In the genomic region with DNA sequence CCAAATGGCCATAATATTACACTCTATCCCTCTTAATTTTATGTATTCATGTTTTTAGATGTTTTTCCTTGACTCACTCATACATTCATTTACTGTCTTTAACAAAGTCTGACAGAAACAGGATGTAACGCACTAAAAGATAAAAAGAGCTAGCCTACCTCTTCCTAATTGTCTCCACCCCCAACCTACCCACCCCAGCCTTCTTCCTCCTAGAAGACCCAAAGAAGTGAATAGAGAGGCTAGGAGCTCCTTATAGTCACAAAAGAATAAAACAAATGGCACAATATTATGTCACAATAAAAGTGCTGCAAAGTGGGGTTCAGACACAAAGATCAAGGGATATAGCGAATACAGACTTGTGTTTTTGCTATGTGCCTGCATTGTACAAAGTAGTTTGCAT, we compare ENCODE assay signal across 7 cellular contexts. TPM values are rescaled to one million over a fixed set of nuclear protein-coding genes. Genes with fewer than 3 reads are reported as not detected.
DNase-seq lines count a peak whose midpoint lies in the region; ATAC-seq and TF ChIP-seq lines count a peak whose summit lies in the region.

No MANE protein-coding gene starts in this region.

- intact Hi-C loops in activated B cell treated with CpG ODN at 0.5 μM for 24 hours (cut with micrococcal nuclease) = loop anchor here (5.0 to 10.0 kb wide), 4 partner anchors 42 to 610 kb away; a partner anchor contains a TSS

- peaks cover 27% of the 10 kb centered on the region for H3K4me1 Mint-ChIP-seq in activated B cell treated with CpG ODN at 0.5 μM for 24 hours
- H3K4me1 Mint-ChIP-seq in stimulated activated naive B cell treated with anti-CD40 and anti-IgM and Interleukin-4, amounts not matched to agents 10 μg/mL and 1 μg/mL and 100 μg/mL, for 72 hours = peaks cover 22 to 39% of the 10 kb centered on the region in 2 donors

- ATAC-seq in activated B cell treated with CpG ODN at 0.5 μM for 24 hours (ENCODE audit: low read depth) = no peak
- ATAC-seq in stimulated activated naive B cell treated with anti-CD40 and anti-IgM and Interleukin-4, amounts not matched to agents 10 μg/mL and 1 μg/mL and 100 μg/mL, for 72 hours (replicated peaks) = no peak

- no peak for TF ChIP-seq CTCF in activated B cell treated with CpG ODN at 0.5 μM for 24 hours (IDR thresholded peaks at IDR 0.05)

- H3K4me3 Mint-ChIP-seq in activated B cell treated with CpG ODN at 0.5 μM for 24 hours = peak overlapping the region; percentile 98
- peak overlapping the region; percentile 98 to 100 for H3K4me3 Mint-ChIP-seq in stimulated activated naive B cell treated with anti-CD40 and anti-IgM and Interleukin-4, amounts not matched to agents 10 μg/mL and 1 μg/mL and 100 μg/mL, for 72 hours

- peak overlapping the region; percentile 96 for H3K9ac ChIP-seq in HUES48 (ENCODE audit: low read depth, low read length)

- CTCF ChIA-PET in activated B cell treated with CpG ODN at 0.5 μM for 24 hours (lab: Charles Lee) = no interaction called here

- DNase-seq in activated B cell treated with CpG ODN at 0.5 μM for 24 hours = no peak
- no peak for DNase-seq in iPS DF 6.9 (ENCODE audit: low read depth, low spot score)
- no peak for DNase-seq in stimulated activated naive B cell treated with anti-CD40 and anti-IgM and Interleukin-4, amounts not matched to agents 10 μg/mL and 1 μg/mL and 100 μg/mL, for 72 hours
- no peak for DNase-seq in NCI-H1417 treated with DMSO at 0.1 percent for 48 hours (lab: John Stamatoyannopoulos, UW)
- DNase-seq in H4 (ENCODE audit: low spot score) = no peak
- no peak for DNase-seq in NCI-H510A (lab: John Stamatoyannopoulos, UW)

- H3K27ac ChIP-seq in HUES48 (ENCODE audit: low read depth, low read length) = peak overlapping the region; percentile 91
- no peak overlapping the region for H3K27ac ChIP-seq in iPS DF 6.9 (ENCODE audit: low read length)

- POLR2A ChIA-PET in activated B cell treated with CpG ODN at 0.5 μM for 24 hours (lab: Charles Lee) = interaction anchor here (2.2 kb wide), 1 partner anchor 346 kb away, joined by 19 read pairs; a partner anchor contains a TSS

- no peaks in the 10 kb centered on the region for H3K27me3 Mint-ChIP-seq in activated B cell treated with CpG ODN at 0.5 μM for 24 hours
- no peaks in the 10 kb centered on the region for H3K27me3 Mint-ChIP-seq in stimulated activated naive B cell treated with anti-CD40 and anti-IgM and Interleukin-4, amounts not matched to agents 10 μg/mL and 1 μg/mL and 100 μg/mL, for 72 hours

- no peaks in the 10 kb centered on the region for H3K9me3 ChIP-seq in HUES48 (ENCODE audit: control insufficient read depth, insufficient read depth, low read length)
- H3K9me3 ChIP-seq in iPS DF 6.9 (ENCODE audit: control insufficient read depth, insufficient read depth, low read length) = no peaks in the 10 kb centered on the region

- H3K36me3 ChIP-seq in HUES48 (ENCODE audit: control insufficient read depth, insufficient read depth, low read length) (peaks cover 38% of the 10 kb centered on the region), iPS DF 6.9 (ENCODE audit: control insufficient read depth, insufficient read depth, low read length) (peaks cover 6% of the 10 kb centered on the region; the same call in 1 of the 2 replicates)

- H3K27me3 ChIP-seq in HUES48 (ENCODE audit: control insufficient read depth, insufficient read depth, low read length) = no peaks in the 10 kb centered on the region
- H3K27me3 ChIP-seq in iPS DF 6.9 (ENCODE audit: control insufficient read depth, insufficient read depth, low read length) = no peaks in the 10 kb centered on the region

- H3K4me1 ChIP-seq in HUES48 (ENCODE audit: control insufficient read depth, insufficient read depth, low read length) (peaks cover 19% of the 10 kb centered on the region; the same call in 1 of the 2 replicates), iPS DF 6.9 (ENCODE audit: control insufficient read depth, insufficient read depth, low read length) (no peaks in the 10 kb centered on the region)

- H3K4me3 ChIP-seq in HUES48 (ENCODE audit: low read depth, low read length) = peak overlapping the region; percentile 85
- peak overlapping the region; percentile 75; the same call in 1 of the 2 replicates for H3K4me3 ChIP-seq in iPS DF 6.9 (ENCODE audit: low read length)

- H3K36me3 Mint-ChIP-seq in activated B cell treated with CpG ODN at 0.5 μM for 24 hours (ENCODE audit: low read depth) = peaks cover 45% of the 10 kb centered on the region
- H3K36me3 Mint-ChIP-seq in stimulated activated naive B cell treated with anti-CD40 and anti-IgM and Interleukin-4, amounts not matched to agents 10 μg/mL and 1 μg/mL and 100 μg/mL, for 72 hours = peaks cover 13 to 25% of the 10 kb centered on the region in 2 donors

- H3K9me3 Mint-ChIP-seq in activated B cell treated with CpG ODN at 0.5 μM for 24 hours = no peaks in the 10 kb centered on the region
- H3K9me3 Mint-ChIP-seq in stimulated activated naive B cell treated with anti-CD40 and anti-IgM and Interleukin-4, amounts not matched to agents 10 μg/mL and 1 μg/mL and 100 μg/mL, for 72 hours = no peaks in the 10 kb centered on the region

- peak overlapping the region; percentile 98 for H3K27ac Mint-ChIP-seq in activated B cell treated with CpG ODN at 0.5 μM for 24 hours
- peak overlapping the region; percentile 100 for H3K27ac Mint-ChIP-seq in stimulated activated naive B cell treated with anti-CD40 and anti-IgM and Interleukin-4, amounts not matched to agents 10 μg/mL and 1 μg/mL and 100 μg/mL, for 72 hours

- WGBS in iPS DF 6.9 (ENCODE audit: insufficient coverage, insufficient read length) = no CpG with 5 or more reads among the region's 2 CpGs

RNA-seq across cellular contexts. Expression of a gene that starts 0.7 kb away (rescaled TPM):
- total RNA-seq in activated B cell treated with CpG ODN at 0.5 μM for 24 hours = 67.0 and 78.4 TPM in 2 replicates
- total RNA-seq in H4 (2014; rRNA removed; shearing (Covaris generic)) = 10.7 and 11.0 TPM in 2 replicates

RNA-seq across cellular contexts. Expression of a gene that starts 1.3 kb away (rescaled TPM):
- total RNA-seq in activated B cell treated with CpG ODN at 0.5 μM for 24 hours = 5.7 and 5.9 TPM in 2 replicates
- total RNA-seq in H4 (2014; rRNA removed; shearing (Covaris generic)) = 2.3 and 9.6 TPM in 2 replicates

RNA-seq across cellular contexts. Expression of a gene that starts 31.0 kb away (rescaled TPM):
- 176 and 205 TPM in 2 replicates for total RNA-seq in activated B cell treated with CpG ODN at 0.5 μM for 24 hours
- 166 and 199 TPM in 2 replicates for total RNA-seq in H4 (2014; rRNA removed; shearing (Covaris generic))
